Comparison of ENCODE assay signal across 11 cellular contexts in genomic region chr20:32051720-32052089, GRCh38. TPM values are rescaled to one million over a fixed set of nuclear protein-coding genes. Genes with fewer than 3 reads are reported as not detected.
DNase-seq lines count a peak whose midpoint lies in the region; ATAC-seq and TF ChIP-seq lines count a peak whose summit lies in the region.
"Had no signal": no experiment of that assay in that cellular context is flagged by ENCODE, and none has a peak within 500 bp of the region (broad histone marks: within the 10 kb centered on the region; RNA-seq: fewer than 3 reads in every experiment).

No MANE protein-coding gene starts in this region.

- TF ChIP-seq CTCF in right atrium auricular region (IDR thresholded peaks at IDR 0.05) (no peak), tibial nerve (IDR thresholded peaks at IDR 0.05) (no peak), WERI-Rb-1 (IDR thresholded peaks at IDR 0.05; ENCODE audit: low read depth, low read length) (no peak)

- peak; percentile 14 for ATAC-seq in Right ventricle myocardium inferior
- no peak for ATAC-seq in memory B cell (ENCODE audit: low read depth)
- ATAC-seq in HG02678 (IDR thresholded peaks at IDR 0.05; ENCODE audit: unreplicated experiment) = no peak
- ATAC-seq in HG02759 (IDR thresholded peaks at IDR 0.05; ENCODE audit: unreplicated experiment) = no peak

- no peak for DNase-seq in Right ventricle myocardium inferior (ENCODE audit: missing footprints)
- no peak for DNase-seq in right atrium auricular region (ENCODE audit: low spot score)
- DNase-seq in activated naive CD8-positive, alpha-beta T cell treated with anti-CD3 and anti-CD28 coated beads for 36 hours = no peak
- no peak for DNase-seq in memory B cell (ENCODE audit: low spot score in 2 of 2)
- DNase-seq in tibial nerve (ENCODE audit: low spot score in 2 of 2) = no peak
- no peak for DNase-seq in WERI-Rb-1
- DNase-seq: amniotic stem cell had no signal

- H3K27me3 Mint-ChIP-seq in activated naive CD8-positive, alpha-beta T cell treated with anti-CD3 and anti-CD28 coated beads for 36 hours = peaks cover 60% of the 10 kb centered on the region
- H3K27me3 Mint-ChIP-seq in memory B cell = no peaks in the 10 kb centered on the region

- H3K36me3 ChIP-seq in right atrium auricular region (no peaks in the 10 kb centered on the region), tibial nerve (no peaks in the 10 kb centered on the region), WERI-Rb-1 (no peaks in the 10 kb centered on the region)

- H3K27ac ChIP-seq in right atrium auricular region (no peak overlapping the region), tibial nerve (peak overlapping the region in 1 of 4 donors; percentile 48), WERI-Rb-1 (no peak overlapping the region)

- peak overlapping the region; percentile 69 for H3K4me3 Mint-ChIP-seq in activated naive CD8-positive, alpha-beta T cell treated with anti-CD3 and anti-CD28 coated beads for 36 hours
- peak overlapping the region; percentile 95 for H3K4me3 Mint-ChIP-seq in memory B cell

- H3K4me1 ChIP-seq in right atrium auricular region = peaks cover 0 to 19% of the 10 kb centered on the region in 2 donors
- peaks cover 0 to 24% (median 7%) of the 10 kb centered on the region in 4 donors for H3K4me1 ChIP-seq in tibial nerve

- no peak for TF ChIP-seq EP300 in tibial nerve (IDR thresholded peaks at IDR 0.05)

- H3K36me3 Mint-ChIP-seq in activated naive CD8-positive, alpha-beta T cell treated with anti-CD3 and anti-CD28 coated beads for 36 hours = no peaks in the 10 kb centered on the region
- peaks cover 4% of the 10 kb centered on the region for H3K36me3 Mint-ChIP-seq in memory B cell

- H3K4me3 ChIP-seq in right atrium auricular region (peak overlapping the region in 1 of 2 donors; percentile 42), tibial nerve (peak overlapping the region in 3 of 4 donors; percentile 33 to 50 (median 37)), WERI-Rb-1 (ENCODE audit: low read depth, low read length) (no peak overlapping the region)

- no peaks in the 10 kb centered on the region for H3K9me3 ChIP-seq in right atrium auricular region
- H3K9me3 ChIP-seq in tibial nerve = no peaks in the 10 kb centered on the region
- H3K9me3 ChIP-seq in WERI-Rb-1 (ENCODE audit: severe bottlenecking) = peaks cover 4% of the 10 kb centered on the region

- H3K9me3 Mint-ChIP-seq in activated naive CD8-positive, alpha-beta T cell treated with anti-CD3 and anti-CD28 coated beads for 36 hours = no peaks in the 10 kb centered on the region
- H3K9me3 Mint-ChIP-seq in memory B cell = no peaks in the 10 kb centered on the region

- intact Hi-C loops in Right ventricle myocardium inferior (cut with DNase I) = no loop called here

- H3K27ac Mint-ChIP-seq in activated naive CD8-positive, alpha-beta T cell treated with anti-CD3 and anti-CD28 coated beads for 36 hours = no peak overlapping the region
- H3K27ac Mint-ChIP-seq in memory B cell = peak overlapping the region; percentile 78

- H3K4me1 Mint-ChIP-seq in activated naive CD8-positive, alpha-beta T cell treated with anti-CD3 and anti-CD28 coated beads for 36 hours = peaks cover 13% of the 10 kb centered on the region
- peaks cover 19% of the 10 kb centered on the region for H3K4me1 Mint-ChIP-seq in memory B cell

- WGBS in tibial nerve, 2 donors = 8 to 10% methylated on average over 14 of the region's 14 CpGs

- H3K27me3 ChIP-seq in right atrium auricular region (peaks cover 9 to 10% of the 10 kb centered on the region in 2 donors), tibial nerve (peaks cover 0 to 67% of the 10 kb centered on the region in 2 donors), WERI-Rb-1 (ENCODE audit: insufficient read depth, low read depth, severe bottlenecking) (no peaks in the 10 kb centered on the region)

- no peak for TF ChIP-seq POLR2A in tibial nerve (IDR thresholded peaks at IDR 0.05)

RNA-seq across cellular contexts. Expression of gene HCK, which starts 0.3 kb away (rescaled TPM):
- 7.0 TPM for total RNA-seq in Right ventricle myocardium inferior
- 1 to 10 TPM; 2.3 to 9.2 TPM for total RNA-seq in right atrium auricular region
- total RNA-seq in activated naive CD8-positive, alpha-beta T cell treated with anti-CD3 and anti-CD28 coated beads for 36 hours = not detected
- total RNA-seq in tibial nerve = 10 to 100 TPM; 10.5 to 47.4 (median 13.7) TPM
- total RNA-seq: epithelial cell of proximal tubule, HT1080 had no signal

RNA-seq across cellular contexts. Expression of gene CCM2L, which starts 41.5 kb away (rescaled TPM):
- total RNA-seq in Right ventricle myocardium inferior (10.3 TPM), right atrium auricular region (1 to 10 TPM; 6.0 to 8.1 TPM), tibial nerve (10 to 100 TPM in 3 of 4 donors, 1 to 10 TPM in 1; 5.4 to 14.2 (median 13.6) TPM)
- total RNA-seq in activated naive CD8-positive, alpha-beta T cell treated with anti-CD3 and anti-CD28 coated beads for 36 hours = not detected
- total RNA-seq: epithelial cell of proximal tubule, HT1080 had no signal

RNA-seq across cellular contexts. Expression of gene TM9SF4, which starts 57.8 kb away (rescaled TPM):
- total RNA-seq in Right ventricle myocardium inferior (25.3 TPM), right atrium auricular region (10 to 100 TPM; 28.5 to 30.6 TPM), tibial nerve (10 to 100 TPM; 23.1 to 40.5 (median 28.8) TPM)
- 10 to 100 TPM; 39.2 to 42.5 TPM for total RNA-seq in activated naive CD8-positive, alpha-beta T cell treated with anti-CD3 and anti-CD28 coated beads for 36 hours

Comparison
In these comparisons a context has a peak if more than half of its experiments do, and no peak if none do; other contexts are left out.
1. RNA of gene CCM2L, which starts 41.5 kb away (total RNA-seq): 5.4 to 14.2 TPM in tibial nerve, 10.3 TPM in Right ventricle myocardium inferior (single experiment) and 6.0 to 8.1 TPM in right atrium auricular region; not detected in activated naive CD8-positive, alpha-beta T cell treated with anti-CD3 and anti-CD28 coated beads for 36 hours; every median in the first group is over 4 times any median in the second.